8 cellular contexts compared by ENCODE assay signal in genomic region chr12:6141048-6141447, GRCh38. TPM values are rescaled to one million over a fixed set of nuclear protein-coding genes. Genes with fewer than 3 reads are reported as not detected.
DNase-seq lines count a peak whose midpoint lies in the region; ATAC-seq and TF ChIP-seq lines count a peak whose summit lies in the region.

No MANE protein-coding gene starts in this region.

- no peaks in the 10 kb centered on the region for H3K27me3 ChIP-seq in naive thymus-derived CD4-positive, alpha-beta T cell (ENCODE audit: control insufficient read depth in 2 of 2, insufficient read depth in 2 of 2, low read length in 2 of 2)
- no peaks in the 10 kb centered on the region for H3K27me3 ChIP-seq in tibial nerve

- peak; percentile 78 for ATAC-seq in naive thymus-derived CD4-positive, alpha-beta T cell
- no peak for ATAC-seq in HG03159 (IDR thresholded peaks at IDR 0.05; ENCODE audit: unreplicated experiment)

- no peaks in the 10 kb centered on the region for H3K9me3 ChIP-seq in naive thymus-derived CD4-positive, alpha-beta T cell (ENCODE audit: control insufficient read depth in 2 of 3, low read length in 3 of 3)
- peaks cover 0 to 9% (median 0%) of the 10 kb centered on the region in 4 donors for H3K9me3 ChIP-seq in tibial nerve

- H3K27ac ChIP-seq in naive thymus-derived CD4-positive, alpha-beta T cell (ENCODE audit: low read depth, low read length): peak overlapping the region; percentile 62
- peak overlapping the region in 3 of 4 donors; percentile 67 to 80 (median 70) for H3K27ac ChIP-seq in tibial nerve

- TF ChIP-seq CTCF in cardiac fibroblast (IDR thresholded peaks at IDR 0.05; ENCODE audit: low read depth, low read length) (no peak), tibial nerve (IDR thresholded peaks at IDR 0.05) (no peak)

- H3K4me3 Mint-ChIP-seq in naive thymus-derived CD4-positive, alpha-beta T cell: peak overlapping the region; percentile 61 to 88 (median 78)

- peaks cover 3 to 53% of the 10 kb centered on the region in 2 donors for H3K4me1 ChIP-seq in naive thymus-derived CD4-positive, alpha-beta T cell (ENCODE audit: control insufficient read depth in 2 of 2, insufficient read depth in 2 of 2, low read length in 2 of 2)
- peaks cover 0 to 11% (median 6%) of the 10 kb centered on the region in 4 donors for H3K4me1 ChIP-seq in tibial nerve

- H3K4me3 ChIP-seq in cardiac fibroblast (replicated peaks in 1 of 2; ENCODE audit: low read depth in 2 of 2, low read length in 2 of 2): no peak overlapping the region
- H3K4me3 ChIP-seq in naive thymus-derived CD4-positive, alpha-beta T cell (ENCODE audit: low read length): peak overlapping the region; percentile 24
- no peak overlapping the region for H3K4me3 ChIP-seq in tibial nerve

- H3K36me3 ChIP-seq in naive thymus-derived CD4-positive, alpha-beta T cell (ENCODE audit: control insufficient read depth in 2 of 3, insufficient read depth in 3 of 3, low read length in 3 of 3): no peaks in the 10 kb centered on the region
- H3K36me3 ChIP-seq in tibial nerve: no peaks in the 10 kb centered on the region

- intact Hi-C loops in naive thymus-derived CD4-positive, alpha-beta T cell (cut with micrococcal nuclease): loop anchor here in 1 of 2 donors (1.0 to 2.0 kb wide), 4 partner anchors 27 to 78 kb away; no protein-coding TSS in a partner anchor

- peak; percentile 76 to 83 for TF ChIP-seq EP300 in tibial nerve (IDR thresholded peaks at IDR 0.05)

- peak; percentile 36 for DNase-seq in activated T-cell treated with anti-CD3 and anti-CD28 coated beads for 24 hours (ENCODE audit: low read depth)
- DNase-seq in activated T-cell treated with anti-CD3 and anti-CD28 coated beads, Interleukin-2, amount 50 U/mL, for 1 hour: no peak
- peak; percentile 78 to 82 for DNase-seq in cardiac fibroblast (ENCODE audit: low read depth in 2 of 2)
- peak in 8 of 9 donors; percentile 28 to 72 (median 68) for DNase-seq in naive thymus-derived CD4-positive, alpha-beta T cell
- DNase-seq in tibial nerve (ENCODE audit: low spot score in 2 of 2): peak in 1 of 2 donors; percentile 26
- no peak for DNase-seq in NCI-H748 (lab: John Stamatoyannopoulos, UW; ENCODE audit: unreplicated experiment)
- no peak for DNase-seq in GM03348 (ENCODE audit: low spot score)

- POLR2A ChIA-PET in naive thymus-derived CD4-positive, alpha-beta T cell (lab: Charles Lee): interaction anchor here (0.6 to 2.4 kb wide), 10 partner anchors 10 to 1069 kb away, joined by 3 to 13 read pairs (median 4); no protein-coding TSS in a partner anchor

- H3K36me3 Mint-ChIP-seq in naive thymus-derived CD4-positive, alpha-beta T cell: peaks cover 0 to 15% (median 0%) of the 10 kb centered on the region in 5 donors

- H3K9me3 Mint-ChIP-seq in naive thymus-derived CD4-positive, alpha-beta T cell: peaks cover 0 to 7% (median 0%) of the 10 kb centered on the region in 11 donors

- peaks cover 32 to 63% (median 58%) of the 10 kb centered on the region in 7 donors for H3K4me1 Mint-ChIP-seq in naive thymus-derived CD4-positive, alpha-beta T cell

- 47 to 51% methylated on average over 5 of the region's 5 CpGs for WGBS in tibial nerve, 2 donors

- H3K27ac Mint-ChIP-seq in naive thymus-derived CD4-positive, alpha-beta T cell: peak overlapping the region; percentile 91 to 99 (median 97)

- CTCF ChIA-PET in naive thymus-derived CD4-positive, alpha-beta T cell (lab: Charles Lee): interaction anchor here (0.7 to 1.8 kb wide), 7 partner anchors 21 to 138 kb away, joined by 3 to 8 read pairs (median 3); no protein-coding TSS in a partner anchor

- H3K27me3 Mint-ChIP-seq in naive thymus-derived CD4-positive, alpha-beta T cell: no peaks in the 10 kb centered on the region

- peak; percentile 17 to 19 for TF ChIP-seq POLR2A in tibial nerve (IDR thresholded peaks at IDR 0.05)

RNA-seq across cellular contexts. Expression of gene VWF, which starts 16.6 kb away (rescaled TPM):
- under 1 TPM in 3 of 5 experiments, not detected in 2; 0.21 to 0.34 (median 0.32) TPM for total RNA-seq in naive thymus-derived CD4-positive, alpha-beta T cell
- polyA plus RNA-seq in naive thymus-derived CD4-positive, alpha-beta T cell: not detected
- 100 to 1,000 TPM in 3 of 4 donors, 10 to 100 TPM in 1; 82.7 to 311 (median 214) TPM for total RNA-seq in tibial nerve

RNA-seq across cellular contexts. Expression of gene CD9, which starts 59.2 kb away (rescaled TPM):
- total RNA-seq in naive thymus-derived CD4-positive, alpha-beta T cell: 10 to 100 TPM in 1 of 5 experiments, 1 to 10 TPM in 4; 3.8 to 19.3 (median 7.5) TPM
- 10 to 100 TPM; 12.0 to 15.5 TPM for polyA plus RNA-seq in naive thymus-derived CD4-positive, alpha-beta T cell
- total RNA-seq in tibial nerve: 100 to 1,000 TPM; 297 to 500 (median 391) TPM

Comparison
In these comparisons a context has a peak if more than half of its experiments do, and no peak if none do; other contexts are left out.
1. DNase-seq: peak in activated T-cell treated with anti-CD3 and anti-CD28 coated beads for 24 hours (single experiment), cardiac fibroblast (2 of 2) and naive thymus-derived CD4-positive, alpha-beta T cell (8 of 9); none in activated T-cell treated with anti-CD3 and anti-CD28 coated beads, Interleukin-2, amount 50 U/mL, for 1 hour (single experiment), NCI-H748 (single experiment) and GM03348 (single experiment).
2. RNA of gene VWF, which starts 16.6 kb away (total RNA-seq): 82.7 to 311 TPM in tibial nerve; 0.21 to 0.34 TPM in naive thymus-derived CD4-positive, alpha-beta T cell; every median in the first group is over 10 times any median in the second.
3. RNA of gene CD9, which starts 59.2 kb away (total RNA-seq): 297 to 500 TPM in tibial nerve; 3.8 to 19.3 TPM in naive thymus-derived CD4-positive, alpha-beta T cell; every median in the first group is over 10 times any median in the second.